In the genomic region with DNA sequence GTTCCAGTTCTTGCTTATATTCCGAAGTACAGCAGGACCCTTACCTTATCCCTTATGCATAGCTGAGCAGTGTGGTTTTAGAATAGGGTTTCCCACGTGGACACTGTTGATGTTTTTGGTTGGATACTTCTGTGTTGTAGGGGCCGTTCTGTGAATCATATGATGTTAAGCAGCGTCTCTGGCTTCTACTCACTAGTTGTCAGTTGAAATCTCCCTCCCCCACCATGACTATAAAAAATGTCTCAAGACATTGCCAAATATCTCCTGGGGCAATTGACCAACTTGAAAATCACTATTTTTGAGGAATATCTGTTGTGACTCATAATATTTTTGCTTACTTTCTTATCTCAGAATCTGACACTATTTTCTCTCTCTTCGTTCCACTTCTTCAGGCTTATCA, we compare ENCODE assay signal across 14 cellular contexts.
"Had no signal": no experiment of that assay in that cellular context is flagged by ENCODE, and none has a peak within 500 bp of the region (broad histone marks: within the 10 kb centered on the region; RNA-seq: fewer than 3 reads in every experiment).

No MANE protein-coding gene starts in this region.

- H3K9me3 ChIP-seq: body of pancreas, left lung, pancreas, sigmoid colon, thoracic aorta, upper lobe of right lung had no signal

- H3K27me3 ChIP-seq: body of pancreas, left lung, pancreas, sigmoid colon, upper lobe of right lung had no signal

- ATAC-seq: body of pancreas; effector memory CD8-positive, alpha-beta T cell; left lung; naive thymus-derived CD4-positive, alpha-beta T cell; pancreas; stimulated activated naive B cell treated with anti-CD40 and anti-IgM and Interleukin-4, amounts not matched to agents 10 μg/mL and 1 μg/mL and 100 μg/mL, for 72 hours; upper lobe of right lung had no signal

- H3K4me3 ChIP-seq: body of pancreas, left lung, pancreas, sigmoid colon, thoracic aorta, upper lobe of right lung had no signal

- H3K27ac ChIP-seq: body of pancreas, left lung, pancreas, sigmoid colon, thoracic aorta, upper lobe of right lung had no signal

- DNase-seq: activated CD4-positive, alpha-beta T cell treated with anti-CD3 and anti-CD28 coated beads, Interleukin-2, amount 50 U/mL, for 4 hours; activated gamma-delta T cell; amygdala; body of pancreas; caudate nucleus; effector memory CD8-positive, alpha-beta T cell; kidney; left lung; naive thymus-derived CD4-positive, alpha-beta T cell; pancreas; sigmoid colon; stimulated activated naive B cell treated with anti-CD40 and anti-IgM and Interleukin-4, amounts not matched to agents 10 μg/mL and 1 μg/mL and 100 μg/mL, for 72 hours; upper lobe of right lung had no signal

- H3K36me3 ChIP-seq: left lung, pancreas, sigmoid colon, thoracic aorta, upper lobe of right lung had no signal
